Comparison of ENCODE assay signal across 18 cellular contexts in genomic region chr1:88422037-88422436, GRCh38.
DNase-seq lines count a peak whose midpoint lies in the region; ATAC-seq and TF ChIP-seq lines count a peak whose summit lies in the region.
"Had no signal": no experiment of that assay in that cellular context is flagged by ENCODE, and none has a peak within 500 bp of the region (broad histone marks: within the 10 kb centered on the region; RNA-seq: fewer than 3 reads in every experiment).

No MANE protein-coding gene starts in this region.

- H3K36me3 ChIP-seq in PC-3 (ENCODE audit: low read depth, low read length) (no peaks in the 10 kb centered on the region), fibroblast of lung (ENCODE audit: control insufficient read depth, insufficient read depth, low read length) (no peaks in the 10 kb centered on the region), SJCRH30 (no peaks in the 10 kb centered on the region), tibial nerve (no peaks in the 10 kb centered on the region)
- H3K36me3 ChIP-seq: BE2C, BLaER1 had no signal

- peaks cover 6% of the 10 kb centered on the region for H3K4me1 ChIP-seq in PC-3 (ENCODE audit: insufficient read depth, low read length)
- no peaks in the 10 kb centered on the region for H3K4me1 ChIP-seq in fibroblast of lung (ENCODE audit: control insufficient read depth, extremely low read depth, insufficient read depth, low read length)
- H3K4me1 ChIP-seq in SJCRH30: no peaks in the 10 kb centered on the region
- no peaks in the 10 kb centered on the region for H3K4me1 ChIP-seq in tibial nerve
- H3K4me1 ChIP-seq: BE2C, BLaER1, Caco-2 had no signal

- TF ChIP-seq EP300 in tibial nerve (IDR thresholded peaks at IDR 0.05): no peak

- no peaks in the 10 kb centered on the region for H4K20me1 ChIP-seq in PC-3 (ENCODE audit: low read length)
- no peaks in the 10 kb centered on the region for H4K20me1 ChIP-seq in fibroblast of lung (ENCODE audit: control insufficient read depth, extremely low read depth, insufficient read depth, low read length)
- H4K20me1 ChIP-seq: BLaER1 had no signal

- POLR2A ChIA-PET in PC-3 (lab: Charles Lee; ENCODE audit: unreplicated experiment): no interaction called here

- H3K79me2 ChIP-seq in PC-3 (ENCODE audit: low read length) (no peaks in the 10 kb centered on the region), fibroblast of lung (ENCODE audit: control insufficient read depth, insufficient read depth, low read length) (no peaks in the 10 kb centered on the region)

- H2AFZ ChIP-seq in PC-3 (ENCODE audit: low read length) (no peak overlapping the region), fibroblast of lung (ENCODE audit: low read length) (no peak overlapping the region)

- H3K27me3 ChIP-seq in PC-3 (ENCODE audit: low read length) (no peaks in the 10 kb centered on the region), fibroblast of lung (ENCODE audit: control insufficient read depth, insufficient read depth, low read length) (no peaks in the 10 kb centered on the region), SJCRH30 (no peaks in the 10 kb centered on the region), tibial nerve (no peaks in the 10 kb centered on the region)
- H3K27me3 ChIP-seq: BE2C, BLaER1 had no signal

- DNase-seq in EL: peak; percentile 1
- DNase-seq in PC-3: peak; percentile 56
- DNase-seq in fibroblast of lung (ENCODE audit: low read depth in 2 of 2): peak; percentile 35 to 63
- DNase-seq in SJCRH30: no peak
- DNase-seq in tibial nerve (ENCODE audit: low spot score in 2 of 2): no peak
- DNase-seq: 8988T; ACHN; BE2C; C1 segment of cervical spinal cord; Caco-2; Calu3; CD4-positive, alpha-beta T cell; CD8-positive, alpha-beta T cell; DMS79 treated with DMSO at 0.1 percent for 48 hours; GDM1 had no signal

- no peaks in the 10 kb centered on the region for H3K9me2 ChIP-seq in PC-3 (replicated peaks; ENCODE audit: low read length)

- no TSS peak for BruUV-seq in PC-3 (replicated peaks; lab: Mats Ljungman, UMichigan)

- no peak overlapping the region for H3K9ac ChIP-seq in PC-3 (ENCODE audit: low read length)
- H3K9ac ChIP-seq in fibroblast of lung (ENCODE audit: insufficient read depth, low read length): no peak overlapping the region
- H3K9ac ChIP-seq: BLaER1 had no signal

- intact Hi-C loops in PC-3 (cut with micrococcal nuclease): no loop called here

- TF ChIP-seq CTCF in PC-3 (conservative IDR thresholded peaks at IDR 0.05; ENCODE audit: low read depth, low read length) (no peak), fibroblast of lung (conservative IDR thresholded peaks at IDR 0.05 in 1 of 2, IDR thresholded peaks at IDR 0.05 in 1 of 2; ENCODE audit: low read depth in 1 of 2, low read length in 2 of 2) (no peak), tibial nerve (IDR thresholded peaks at IDR 0.05) (no peak)

- no peak for TF ChIP-seq POLR2A in tibial nerve (IDR thresholded peaks at IDR 0.05)

- H3K4me2 ChIP-seq in PC-3 (ENCODE audit: low read length) (no peak overlapping the region), fibroblast of lung (ENCODE audit: extremely low read depth, insufficient read depth, low read length) (no peak overlapping the region)
- H3K4me2 ChIP-seq: BLaER1 had no signal

- H3K9me3 ChIP-seq in PC-3 (ENCODE audit: low read length) (no peaks in the 10 kb centered on the region), fibroblast of lung (ENCODE audit: control insufficient read depth, insufficient read depth, low read depth, low read length) (no peaks in the 10 kb centered on the region), SJCRH30 (replicated peaks) (no peaks in the 10 kb centered on the region), tibial nerve (peaks cover 0 to 68% (median 7%) of the 10 kb centered on the region in 4 donors)
- H3K9me3 ChIP-seq: BE2C, Caco-2 had no signal

- 95 to 97% methylated on average over 1 of the region's 1 CpG for WGBS in tibial nerve, 2 donors

- H3K27ac ChIP-seq in PC-3 (ENCODE audit: low read length) (peak overlapping the region; percentile 41), fibroblast of lung (ENCODE audit: insufficient read depth, low read length) (no peak overlapping the region), SJCRH30 (no peak overlapping the region), tibial nerve (no peak overlapping the region)
- H3K27ac ChIP-seq: BLaER1 had no signal

- H3K4me3 ChIP-seq in PC-3 (ENCODE audit: low read length): no peak overlapping the region
- H3K4me3 ChIP-seq in fibroblast of lung (replicated peaks in 1 of 4; ENCODE audit: control extremely low read depth in 1 of 4, insufficient read depth in 1 of 4, low read depth in 3 of 4, low read length in 4 of 4): no peak overlapping the region
- no peak overlapping the region for H3K4me3 ChIP-seq in SJCRH30
- no peak overlapping the region for H3K4me3 ChIP-seq in tibial nerve
- H3K4me3 ChIP-seq: BLaER1, GM12878 had no signal

- CTCF ChIA-PET in PC-3 (lab: Charles Lee): no interaction called here

- ATAC-seq in PC-3: peak; percentile 94
- no peak for ATAC-seq in GM21786 (IDR thresholded peaks at IDR 0.05; ENCODE audit: unreplicated experiment)
- ATAC-seq: CD8-positive, alpha-beta T cell; GM12878 had no signal

- no peaks in the 10 kb centered on the region for H3F3A ChIP-seq in PC-3 (ENCODE audit: low read length, unreplicated experiment)

Comparison
In these comparisons a context has a peak if more than half of its experiments do, and no peak if none do; other contexts are left out.
1. DNase-seq: peak in EL (single experiment), PC-3 (single experiment) and fibroblast of lung (2 of 2); none in SJCRH30 (0 of 2) and tibial nerve (0 of 2).